ENCODE assay signal across 8 cellular contexts in genomic region chr9:85941617-85941930, GRCh38. TPM values are rescaled to one million over a fixed set of nuclear protein-coding genes. Genes with fewer than 3 reads are reported as not detected.
DNase-seq lines count a peak whose midpoint lies in the region; ATAC-seq and TF ChIP-seq lines count a peak whose summit lies in the region.

No MANE protein-coding gene starts in this region.

- no peak for TF ChIP-seq POLR2A in sigmoid colon (IDR thresholded peaks at IDR 0.05)

- peaks cover 51% of the 10 kb centered on the region for H3K79me2 ChIP-seq in GM23338 (replicated peaks; ENCODE audit: insufficient read depth)

- DNase-seq in GM23338 (ENCODE audit: low spot score) (peak; percentile 55), T-cell (peak in 1 of 34 experiments; percentile 4), foreskin fibroblast (no peak), sigmoid colon (no peak), globus pallidus (ENCODE audit: low spot score) (no peak)
- DNase-seq in stimulated activated CD4-positive, alpha-beta T cell treated with anti-CD3 and anti-CD28 coated beads, Interleukin-4, amount 100 ng/mL, for 4 hours, result no peak

- H3K4me3 ChIP-seq in GM23338 (peak overlapping the region; percentile 93), foreskin fibroblast (ENCODE audit: low read depth in 1 of 2, low read length in 2 of 2) (peak overlapping the region; percentile 87 to 98), sigmoid colon (peak overlapping the region; percentile 67 to 98 (median 78))

- WGBS in sigmoid colon, 2 donors, result 0% methylated on average over 15 of the region's 15 CpGs

- peak overlapping the region; percentile 75; the same call in 1 of the 2 replicates for H2AFZ ChIP-seq in GM23338

- H3F3A ChIP-seq in GM23338 (replicated peaks; ENCODE audit: low read depth), result no peaks in the 10 kb centered on the region; the same call in 1 of the 2 replicates

- ATAC-seq in GM23338 (no peak), T-cell (replicated peaks in 1 of 4) (no peak), HG03159 (IDR thresholded peaks at IDR 0.05; ENCODE audit: unreplicated experiment) (no peak), HG03439 (IDR thresholded peaks at IDR 0.05; ENCODE audit: unreplicated experiment) (no peak)

- peaks cover 3% of the 10 kb centered on the region; the same call in 1 of the 3 replicates for H3K4me1 Mint-ChIP-seq in GM23338
- H3K4me1 Mint-ChIP-seq in T-cell, result peaks cover 16 to 23% (median 22%) of the 10 kb centered on the region in 3 donors

- H3K27me3 ChIP-seq in GM23338 (ENCODE audit: insufficient read depth) (no peaks in the 10 kb centered on the region), sigmoid colon (no peaks in the 10 kb centered on the region)

- 0 out of 2 replicates have a peak, but pooled peaks cover 15% of the 10 kb centered on the region for H4K20me1 ChIP-seq in GM23338 (replicated peaks; ENCODE audit: insufficient read depth)

- peaks cover 2% of the 10 kb centered on the region for H3K27me3 Mint-ChIP-seq in GM23338 (ENCODE audit: insufficient read depth, low read depth, poor library complexity)
- no peaks in the 10 kb centered on the region for H3K27me3 Mint-ChIP-seq in T-cell

- H3K4me2 ChIP-seq in GM23338, result peak overlapping the region; percentile 87

- H3K27ac Mint-ChIP-seq in GM23338, result peak overlapping the region; percentile 85
- H3K27ac Mint-ChIP-seq in T-cell, result peak overlapping the region; percentile 82 to 86

- H3K4me1 ChIP-seq in GM23338 (ENCODE audit: insufficient read depth), result peaks cover 7% of the 10 kb centered on the region; the same call in 1 of the 2 replicates
- H3K4me1 ChIP-seq in sigmoid colon, result peaks cover 0 to 42% (median 40%) of the 10 kb centered on the region in 4 donors

- H3K36me3 Mint-ChIP-seq in GM23338 (ENCODE audit: low read depth), result peaks cover 8% of the 10 kb centered on the region
- peaks cover 18% of the 10 kb centered on the region for H3K36me3 Mint-ChIP-seq in T-cell

- H3K9me3 Mint-ChIP-seq in GM23338, result peaks cover 3% of the 10 kb centered on the region; the same call in 1 of the 3 replicates
- H3K9me3 Mint-ChIP-seq in T-cell, result no peaks in the 10 kb centered on the region

- intact Hi-C loops in sigmoid colon (cut with DNase I), result loop anchor here (2.0 to 5.0 kb wide), 2 partner anchors 134 to 199 kb away; no protein-coding TSS in a partner anchor

- H3K36me3 ChIP-seq in GM23338 (ENCODE audit: insufficient read depth), result peaks cover 25% of the 10 kb centered on the region; the same call in 1 of the 2 replicates
- H3K36me3 ChIP-seq in sigmoid colon, result peaks cover 0 to 5% (median 0%) of the 10 kb centered on the region in 4 donors

- no peak for TF ChIP-seq EP300 in sigmoid colon (IDR thresholded peaks at IDR 0.05)

- POLR2A ChIA-PET in T-cell (lab: Charles Lee), result interaction anchor here (0.6 to 1.0 kb wide), 4 partner anchors 11 to 341 kb away, joined by 3 to 4 read pairs (median 4); no protein-coding TSS in a partner anchor

- H3K9me3 ChIP-seq in sigmoid colon, result no peaks in the 10 kb centered on the region

- no peak for TF ChIP-seq CTCF in GM23338 (conservative IDR thresholded peaks at IDR 0.05; ENCODE audit: low read depth in 2 of 2)
- no peak for TF ChIP-seq CTCF in foreskin fibroblast (IDR thresholded peaks at IDR 0.05; ENCODE audit: low read depth, low read length)
- no peak for TF ChIP-seq CTCF in sigmoid colon (IDR thresholded peaks at IDR 0.05)

- H3K9me2 ChIP-seq in GM23338 (ENCODE audit: insufficient read depth), result no peaks in the 10 kb centered on the region

- peak overlapping the region; percentile 88 for H3K27ac ChIP-seq in GM23338 (ENCODE audit: low read depth)
- peak overlapping the region; percentile 87 to 96 (median 93) for H3K27ac ChIP-seq in sigmoid colon

- CTCF ChIA-PET in T-cell (lab: Charles Lee), result interaction anchor here in 1 of 2 donors (0.5 kb wide), 1 partner anchor 10 kb away, joined by 3 read pairs; no protein-coding TSS in a partner anchor

- no peak overlapping the region for H3K4me3 Mint-ChIP-seq in GM23338
- H3K4me3 Mint-ChIP-seq in T-cell, result peak overlapping the region in 1 of 3 donors; percentile 90

TF ChIP-seq in GM23338, 12 proteins besides CTCF, POLR2A, EP300 and RAD21:
- TF ChIP-seq NANOG (IDR thresholded peaks at IDR 0.05; ENCODE audit: borderline replicate concordance) (no peak), ZNF331 (CRISPR knock-in tag; IDR thresholded peaks at IDR 0.05; ENCODE audit: low read depth) (no peak), JUNB (IDR thresholded peaks at IDR 0.05; ENCODE audit: unreplicated experiment) (no peak), EZH2 (IDR thresholded peaks at IDR 0.05; ENCODE audit: low read depth, unreplicated experiment) (no peak), REST (IDR thresholded peaks at IDR 0.05; ENCODE audit: unreplicated experiment) (no peak), CREB1 (CRISPR knock-in tag; IDR thresholded peaks at IDR 0.05; ENCODE audit: low read depth) (no peak), ETS1 (IDR thresholded peaks at IDR 0.05) (no peak)

RNA-seq across cellular contexts. Expression of gene NAA35, which starts 0.6 kb away (rescaled TPM):
- 25.8 and 31.6 TPM in 2 replicates for total RNA-seq in GM23338 (2014; rRNA removed; shearing (Covaris generic))
- polyA plus RNA-seq in GM23338 (2016; fragmentation: Nextera tagmentation; extraction: Ambion mirVana) (24.4 and 29.2 TPM in 2 replicates), sigmoid colon (10 to 100 TPM; 13.2 to 14.3 (median 13.5) TPM)
- total RNA-seq in T-cell (10 to 100 TPM; 17.6 to 25.3 (median 24.3) TPM), sigmoid colon (10 to 100 TPM; 19.5 to 31.6 (median 26.7) TPM)
